ENCODE assay signal across 19 cellular contexts in the genomic region with DNA sequence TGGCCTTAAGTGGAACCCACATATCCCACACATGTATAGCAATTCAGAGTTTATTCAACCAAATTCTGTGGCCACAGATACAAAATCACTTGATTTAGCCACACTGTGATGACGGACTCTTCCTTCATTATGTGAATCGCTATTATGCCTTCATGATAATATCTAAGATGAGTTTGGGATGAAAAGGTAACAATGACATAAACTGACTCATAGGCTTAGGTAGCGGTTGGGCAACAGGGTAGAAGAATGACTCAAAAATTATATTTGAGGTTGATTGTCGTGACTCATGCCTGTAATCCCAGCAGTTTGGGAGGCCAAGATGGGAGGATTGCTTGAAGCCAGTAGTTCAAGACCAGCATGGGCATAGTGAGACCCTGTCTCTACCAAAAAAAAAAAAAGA.
A peak's percentile ranks its signal among the peaks of the same experiment; 100 is the strongest.
DNase-seq lines count a peak whose midpoint lies in the region; ATAC-seq and FAIRE-seq lines count a peak whose summit lies in the region.
"Had no signal": no experiment of that assay in that cellular context is flagged by ENCODE, and none has a peak within 500 bp of the region (broad histone marks: within the 10 kb centered on the region; RNA-seq: fewer than 3 reads in every experiment).

No MANE protein-coding gene starts in this region.

- H3K4me1 Mint-ChIP-seq in activated T-cell treated with anti-CD3 and anti-CD28 coated beads, Interleukin-2, amount 50 U/mL, for 4 hours (ENCODE audit: low read depth): peaks cover 11% of the 10 kb centered on the region
- H3K4me1 Mint-ChIP-seq in activated T-cell treated with anti-CD3 and anti-CD28 coated beads, Interleukin-2, amount 50 U/mL, for 24 hours (ENCODE audit: low read depth): peaks cover 21% of the 10 kb centered on the region
- H3K4me1 Mint-ChIP-seq: endodermal cell had no signal

- peak; percentile 51 to 68 for ATAC-seq in activated T-cell treated with anti-CD3 and anti-CD28 coated beads, Interleukin-2, amount 50 U/mL, for 4 hours
- no peak for ATAC-seq in HG03175 (IDR thresholded peaks at IDR 0.05; ENCODE audit: unreplicated experiment)
- ATAC-seq: pancreas had no signal

- H3K27me3 Mint-ChIP-seq in activated T-cell treated with anti-CD3 and anti-CD28 coated beads, Interleukin-2, amount 50 U/mL, for 4 hours (ENCODE audit: low read depth): no peaks in the 10 kb centered on the region
- H3K27me3 Mint-ChIP-seq in activated T-cell treated with anti-CD3 and anti-CD28 coated beads, Interleukin-2, amount 50 U/mL, for 24 hours: peaks cover 59% of the 10 kb centered on the region

- H3K36me3 Mint-ChIP-seq in activated T-cell treated with anti-CD3 and anti-CD28 coated beads, Interleukin-2, amount 50 U/mL, for 4 hours (ENCODE audit: insufficient read depth): no peaks in the 10 kb centered on the region
- H3K36me3 Mint-ChIP-seq in activated T-cell treated with anti-CD3 and anti-CD28 coated beads, Interleukin-2, amount 50 U/mL, for 24 hours (ENCODE audit: low read depth): no peaks in the 10 kb centered on the region

- FAIRE-seq in HTR-8/SVneo (lab: Jason Lieb, UNC): peak; percentile 16
- FAIRE-seq: pancreas had no signal

- no peak overlapping the region for H3K4me3 Mint-ChIP-seq in activated T-cell treated with anti-CD3 and anti-CD28 coated beads, Interleukin-2, amount 50 U/mL, for 4 hours
- H3K4me3 Mint-ChIP-seq in activated T-cell treated with anti-CD3 and anti-CD28 coated beads, Interleukin-2, amount 50 U/mL, for 24 hours: no peak overlapping the region
- H3K4me3 Mint-ChIP-seq: endodermal cell had no signal

- no peak for DNase-seq in activated T-cell treated with anti-CD3 and anti-CD28 coated beads, Interleukin-2, amount 50 U/mL, for 4 hours
- DNase-seq in activated T-cell treated with anti-CD3 and anti-CD28 coated beads, Interleukin-2, amount 50 U/mL, for 24 hours: no peak
- DNase-seq in HTR-8/SVneo (ENCODE audit: insufficient read length, low spot score) (no peak), amniotic epithelial cell (ENCODE audit: low read depth) (peak; percentile 55), NCI-H146 (lab: John Stamatoyannopoulos, UW) (no peak), NCI-H1930 (lab: John Stamatoyannopoulos, UW) (no peak)
- DNase-seq in stimulated activated CD4-positive, alpha-beta T cell treated with anti-CD3 and anti-CD28 coated beads, Interleukin-1b, Interleukin-23, amount 100 ng/mL, for 48 hours: peak; percentile 19
- DNase-seq: activated gamma-delta T cell; central memory CD4-positive, alpha-beta T cell; DMS 273 treated with DMSO at 0.1 percent for 48 hours; endodermal cell; head of caudate nucleus; kidney glomerular epithelial cell; NCI-H2171; NK-92 treated with Interleukin-12 subunit alpha and Interleukin-12 subunit beta, amount 100 ng/mL, for 24 hours; pancreas; spleen; tibial artery had no signal

- no peak overlapping the region for H3K27ac Mint-ChIP-seq in activated T-cell treated with anti-CD3 and anti-CD28 coated beads, Interleukin-2, amount 50 U/mL, for 24 hours
- H3K27ac Mint-ChIP-seq: endodermal cell had no signal

- no peaks in the 10 kb centered on the region for H3K9me3 Mint-ChIP-seq in activated T-cell treated with anti-CD3 and anti-CD28 coated beads, Interleukin-2, amount 50 U/mL, for 4 hours
- peaks cover 2% of the 10 kb centered on the region for H3K9me3 Mint-ChIP-seq in activated T-cell treated with anti-CD3 and anti-CD28 coated beads, Interleukin-2, amount 50 U/mL, for 24 hours

Comparison
In these comparisons a context has a peak if more than half of its experiments do, and no peak if none do; other contexts are left out.
1. DNase-seq: peak in amniotic epithelial cell (single experiment) and stimulated activated CD4-positive, alpha-beta T cell treated with anti-CD3 and anti-CD28 coated beads, Interleukin-1b, Interleukin-23, amount 100 ng/mL, for 48 hours (single experiment); none in activated T-cell treated with anti-CD3 and anti-CD28 coated beads, Interleukin-2, amount 50 U/mL, for 4 hours (single experiment), activated T-cell treated with anti-CD3 and anti-CD28 coated beads, Interleukin-2, amount 50 U/mL, for 24 hours (single experiment), HTR-8/SVneo (single experiment), NCI-H146 (single experiment) and NCI-H1930 (0 of 2).